8 cellular contexts compared by ENCODE assay signal in genomic region chr20:25309395-25310267, GRCh38.
DNase-seq lines count a peak whose midpoint lies in the region; ATAC-seq, FAIRE-seq and TF ChIP-seq lines count a peak whose summit lies in the region.

No MANE protein-coding gene starts in this region.

- FAIRE-seq in GM12891 (lab: Jason Lieb, UNC): no peak

- no peaks in the 10 kb centered on the region for H3K9me3 Mint-ChIP-seq in T-helper 2 cell treated with Interferon-gamma antibody and Interleukin-4, amounts not matched to agents 5 μg/mL and 100 μg/mL, for 36 hours
- H3K9me3 Mint-ChIP-seq in endodermal cell (peaks cover 13% of the 10 kb centered on the region), nephron (no peaks in the 10 kb centered on the region)

- no peak for TF ChIP-seq POLR2A in GM12891 (IDR thresholded peaks at IDR 0.05; ENCODE audit: low read depth, low read length)

- H3K4me3 ChIP-seq in RWPE2 (ENCODE audit: severe bottlenecking) (no peak overlapping the region), endodermal cell (ENCODE audit: low read length) (no peak overlapping the region)
- no peak overlapping the region for H3K4me3 ChIP-seq in effector memory CD4-positive, alpha-beta T cell (ENCODE audit: insufficient read depth, low read depth, low read length, poor library complexity, severe bottlenecking)

- H3K4me1 ChIP-seq in RWPE2 (ENCODE audit: insufficient read depth, poor library complexity, severe bottlenecking): peaks cover 21% of the 10 kb centered on the region
- H3K4me1 ChIP-seq in endodermal cell (ENCODE audit: control insufficient read depth, insufficient read depth, low read length): no peaks in the 10 kb centered on the region
- H3K4me1 ChIP-seq in effector memory CD4-positive, alpha-beta T cell (ENCODE audit: control insufficient read depth, insufficient read depth, low read length, poor library complexity, severe bottlenecking): peaks cover 14% of the 10 kb centered on the region

- no peaks in the 10 kb centered on the region for H3K27me3 ChIP-seq in RWPE2 (ENCODE audit: insufficient read depth, poor library complexity, severe bottlenecking)
- no peaks in the 10 kb centered on the region for H3K27me3 ChIP-seq in endodermal cell (ENCODE audit: control insufficient read depth, insufficient read depth, low read length, poor library complexity, severe bottlenecking)
- no peaks in the 10 kb centered on the region for H3K27me3 ChIP-seq in effector memory CD4-positive, alpha-beta T cell (replicated peaks; ENCODE audit: control insufficient read depth, insufficient read depth, low read length, poor library complexity, severe bottlenecking)

- peaks cover 15% of the 10 kb centered on the region for H3K4me1 Mint-ChIP-seq in T-helper 2 cell treated with Interferon-gamma antibody and Interleukin-4, amounts not matched to agents 5 μg/mL and 100 μg/mL, for 36 hours (ENCODE audit: low read depth)
- H3K4me1 Mint-ChIP-seq in endodermal cell (peaks cover 6% of the 10 kb centered on the region), nephron (peaks cover 8% of the 10 kb centered on the region)

- TF ChIP-seq CTCF in RWPE2 (IDR thresholded peaks at IDR 0.05; ENCODE audit: poor library complexity, severe bottlenecking): no peak
- TF ChIP-seq CTCF in endodermal cell (conservative IDR thresholded peaks at IDR 0.05): no peak
- no peak for TF ChIP-seq CTCF in nephron (IDR thresholded peaks at IDR 0.05; ENCODE audit: unreplicated experiment in 3 of 3)

- H3K4me3 Mint-ChIP-seq in T-helper 2 cell treated with Interferon-gamma antibody and Interleukin-4, amounts not matched to agents 5 μg/mL and 100 μg/mL, for 36 hours: no peak overlapping the region
- no peak overlapping the region for H3K4me3 Mint-ChIP-seq in endodermal cell
- H3K4me3 Mint-ChIP-seq in nephron: no peak overlapping the region

- H3K9me3 ChIP-seq in RWPE2 (ENCODE audit: severe bottlenecking) (no peaks in the 10 kb centered on the region), endodermal cell (ENCODE audit: control insufficient read depth, low read length) (no peaks in the 10 kb centered on the region)
- no peaks in the 10 kb centered on the region for H3K9me3 ChIP-seq in effector memory CD4-positive, alpha-beta T cell (ENCODE audit: control insufficient read depth, low read length)

- DNase-seq in T-helper 2 cell treated with Interferon-gamma antibody and Interleukin-4, amounts not matched to agents 5 μg/mL and 100 μg/mL, for 36 hours (ENCODE audit: low spot score): no peak
- DNase-seq in T-helper 2 cell (no peak), RWPE2 (ENCODE audit: low spot score) (peak; percentile 51), endodermal cell (no peak), GM12891 (ENCODE audit: insufficient read length, low spot score) (no peak)
- no peak for DNase-seq in effector memory CD4-positive, alpha-beta T cell

- peaks cover 9% of the 10 kb centered on the region for H3K36me3 Mint-ChIP-seq in T-helper 2 cell treated with Interferon-gamma antibody and Interleukin-4, amounts not matched to agents 5 μg/mL and 100 μg/mL, for 36 hours (ENCODE audit: low read depth)
- H3K36me3 Mint-ChIP-seq in endodermal cell (ENCODE audit: low read depth) (peaks cover 46% of the 10 kb centered on the region), nephron (ENCODE audit: low read depth) (peaks cover 14% of the 10 kb centered on the region)

- H3K36me3 ChIP-seq in RWPE2 (ENCODE audit: low read depth) (peaks cover 10% of the 10 kb centered on the region; the same call in 1 of the 2 replicates), endodermal cell (ENCODE audit: control insufficient read depth, insufficient read depth, low read length) (peaks cover 4% of the 10 kb centered on the region)
- H3K36me3 ChIP-seq in effector memory CD4-positive, alpha-beta T cell (ENCODE audit: control insufficient read depth, insufficient read depth, low read length): peaks cover 5% of the 10 kb centered on the region

- H3K9ac ChIP-seq in endodermal cell (ENCODE audit: extremely low read depth, low read length, poor library complexity, severe bottlenecking): no peak overlapping the region

- 89 to 91% methylated on average over 12 to 18 of the region's 18 CpGs for WGBS in endodermal cell (ENCODE audit: insufficient coverage in 1 of 2, insufficient read length in 1 of 2), 2 experiments

- peak overlapping the region; percentile 70 for H3K27ac Mint-ChIP-seq in T-helper 2 cell treated with Interferon-gamma antibody and Interleukin-4, amounts not matched to agents 5 μg/mL and 100 μg/mL, for 36 hours
- H3K27ac Mint-ChIP-seq in endodermal cell (peak overlapping the region; percentile 39), nephron (peak overlapping the region in 2 of 3 experiments; percentile 34 to 84)

- no peaks in the 10 kb centered on the region for H3K27me3 Mint-ChIP-seq in T-helper 2 cell treated with Interferon-gamma antibody and Interleukin-4, amounts not matched to agents 5 μg/mL and 100 μg/mL, for 36 hours (ENCODE audit: low read depth)
- H3K27me3 Mint-ChIP-seq in endodermal cell (ENCODE audit: insufficient read depth) (no peaks in the 10 kb centered on the region), nephron (ENCODE audit: low read depth) (no peaks in the 10 kb centered on the region)

- peak; percentile 35 for ATAC-seq in RWPE2 (ENCODE audit: low read depth)
- no peak for ATAC-seq in HG03520 (IDR thresholded peaks at IDR 0.05; ENCODE audit: unreplicated experiment)

- H3K27ac ChIP-seq in RWPE2 (ENCODE audit: poor library complexity, severe bottlenecking): peak overlapping the region; percentile 15
- H3K27ac ChIP-seq in endodermal cell (ENCODE audit: low read depth, low read length): peak overlapping the region; percentile 48
- H3K27ac ChIP-seq in effector memory CD4-positive, alpha-beta T cell (ENCODE audit: insufficient read depth, low read length, poor library complexity, severe bottlenecking): no peak overlapping the region

TF ChIP-seq in GM12891, 5 proteins besides CTCF, POLR2A, EP300 and RAD21:
- TF ChIP-seq POU2F2 (IDR thresholded peaks at IDR 0.05; ENCODE audit: low read depth, low read length) (no peak), POLR2AphosphoS5 (IDR thresholded peaks at IDR 0.05; ENCODE audit: low read depth, low read length) (no peak), TAF1 (IDR thresholded peaks at IDR 0.05; ENCODE audit: low read depth, low read length) (no peak), SPI1 (IDR thresholded peaks at IDR 0.05; ENCODE audit: low read depth, low read length) (no peak), PAX5 (IDR thresholded peaks at IDR 0.05; ENCODE audit: insufficient read depth, low read length, severe bottlenecking) (no peak)
